Comparison of ENCODE assay signal across 21 cellular contexts in the genomic region with DNA sequence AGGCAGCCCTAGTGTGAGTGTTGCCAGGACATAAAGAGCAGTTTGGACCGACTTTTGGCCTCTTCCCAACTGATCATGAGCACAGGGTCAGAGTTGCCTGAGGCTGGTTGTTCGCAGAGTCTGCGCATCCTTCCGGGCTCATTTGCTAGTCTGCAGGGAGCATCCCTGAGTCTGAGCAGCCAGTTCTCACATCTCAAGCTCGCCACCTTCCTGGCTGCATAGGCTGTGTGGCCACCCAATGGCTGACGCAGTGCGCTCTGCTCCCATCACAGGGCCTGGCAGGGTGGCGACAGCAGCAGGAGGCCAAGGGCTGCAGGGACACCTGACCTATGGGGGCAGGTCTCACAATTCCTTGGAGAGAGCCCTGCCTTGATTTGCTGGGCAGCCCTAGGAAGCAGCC. TPM values are rescaled to one million over a fixed set of nuclear protein-coding genes. Genes with fewer than 3 reads are reported as not detected.
DNase-seq lines count a peak whose midpoint lies in the region; ATAC-seq and TF ChIP-seq lines count a peak whose summit lies in the region.
"Had no signal": no experiment of that assay in that cellular context is flagged by ENCODE, and none has a peak within 500 bp of the region (broad histone marks: within the 10 kb centered on the region; RNA-seq: fewer than 3 reads in every experiment).

No MANE protein-coding gene starts in this region.

- no peaks in the 10 kb centered on the region for H4K20me1 ChIP-seq in neural cell (ENCODE audit: insufficient read depth)

- peak; percentile 29 for TF ChIP-seq CTCF in neural cell (IDR thresholded peaks at IDR 0.05; ENCODE audit: poor library complexity, severe bottlenecking)

- H3K27ac ChIP-seq in caudate nucleus (ENCODE audit: low read depth, low read length) (peak overlapping the region; percentile 72), neural cell (ENCODE audit: low read length) (peak overlapping the region; percentile 98)
- H3K27ac ChIP-seq: BLaER1 treated with 17β-estradiol and CSF1 and Interleukin-3, amounts not matched to agents 10 nM and 100 nM; Peyer's patch; SJSA1 had no signal

- no peak overlapping the region for H2AFZ ChIP-seq in neural cell (ENCODE audit: low read depth, low read length)

- ATAC-seq in HG03045 (IDR thresholded peaks at IDR 0.05; ENCODE audit: unreplicated experiment) = no peak

- TF ChIP-seq EP300 in neural cell (conservative IDR thresholded peaks at IDR 0.05; ENCODE audit: poor library complexity, severe bottlenecking) = no peak

- no peak overlapping the region for H3K4me3 ChIP-seq in H7 (ENCODE audit: insufficient read depth, low read depth, low read length)
- peak overlapping the region; percentile 86 for H3K4me3 ChIP-seq in neural cell (ENCODE audit: low read length)
- H3K4me3 ChIP-seq: BLaER1 treated with 17β-estradiol and CSF1 and Interleukin-3, amounts not matched to agents 10 nM and 100 nM; Peyer's patch; SJSA1 had no signal

- H3K36me3 ChIP-seq in H7 (replicated peaks; ENCODE audit: control insufficient read depth, insufficient read depth, low read length) (no peaks in the 10 kb centered on the region), neural cell (ENCODE audit: insufficient read depth, low read length) (peaks cover 16% of the 10 kb centered on the region)
- H3K36me3 ChIP-seq: BLaER1 treated with 17β-estradiol and CSF1 and Interleukin-3, amounts not matched to agents 10 nM and 100 nM; Peyer's patch; SJSA1 had no signal

- H3K9me2 ChIP-seq in neural cell (ENCODE audit: insufficient read depth, low read length) = no peaks in the 10 kb centered on the region

- peak overlapping the region; percentile 60 for H3K4me2 ChIP-seq in neural cell (ENCODE audit: low read length)
- H3K4me2 ChIP-seq: BLaER1 treated with 17β-estradiol and CSF1 and Interleukin-3, amounts not matched to agents 10 nM and 100 nM had no signal

- H3K9ac ChIP-seq in neural cell (ENCODE audit: low read length) = peak overlapping the region; percentile 99
- H3K9ac ChIP-seq: BLaER1 treated with 17β-estradiol and CSF1 and Interleukin-3, amounts not matched to agents 10 nM and 100 nM had no signal

- no peaks in the 10 kb centered on the region for H3F3A ChIP-seq in neural cell (ENCODE audit: insufficient read depth, low read length, poor library complexity, severe bottlenecking)

- H3K79me2 ChIP-seq in neural cell (replicated peaks; ENCODE audit: insufficient read depth, low read length) = peaks cover 90% of the 10 kb centered on the region

- TF ChIP-seq RAD21 in neural cell (conservative IDR thresholded peaks at IDR 0.05) = peak; percentile 32

- H3K9me3 ChIP-seq in neural cell (ENCODE audit: low read length) = no peaks in the 10 kb centered on the region
- H3K9me3 ChIP-seq: Peyer's patch had no signal

- H3K27me3 ChIP-seq in H7 (ENCODE audit: control insufficient read depth, insufficient read depth, low read length) (peaks cover 41% of the 10 kb centered on the region), neural cell (ENCODE audit: insufficient read depth, low read depth, low read length) (no peaks in the 10 kb centered on the region)

- DNase-seq in H7 (peak; percentile 52), NCI-H2227 (lab: John Stamatoyannopoulos, UW; ENCODE audit: unreplicated experiment) (peak; percentile 50), caudate nucleus (lab: John Stamatoyannopoulos, UW) (peak in 22 of 61 donors; percentile 4 to 70 (median 24))
- DNase-seq in activated CD8-positive, alpha-beta memory T cell treated with anti-CD3 and anti-CD28 coated beads, Interleukin-2, amount 50 U/mL, for 4 hours = no peak
- no peak for DNase-seq in stimulated activated CD4-positive, alpha-beta T cell treated with anti-CD3 and anti-CD28 coated beads, Interleukin-2, amount 100 ng/mL, for 48 hours
- DNase-seq: CD8-positive, alpha-beta memory T cell; DMS53; EL; Karpas-422; NCI-H1436 treated with DMSO at 0.1 percent for 48 hours; NCI-H446; NCI-H526 treated with DMSO at 0.1 percent for 48 hours; NK-92 treated with Interleukin-12 subunit alpha and Interleukin-12 subunit beta, amount 100 ng/mL, for 24 hours; Peyer's patch had no signal

TF ChIP-seq in neural cell, 6 proteins besides CTCF, POLR2A, EP300 and RAD21:
- TF ChIP-seq SMC3 (conservative IDR thresholded peaks at IDR 0.05; ENCODE audit: poor library complexity) (peak; percentile 50), TAF1 (IDR thresholded peaks at IDR 0.05; ENCODE audit: low read depth) (peak; percentile 42), REST (IDR thresholded peaks at IDR 0.05; ENCODE audit: borderline replicate concordance) (no peak)

RNA-seq across cellular contexts. Expression of gene GAD2, which starts 5.0 kb away (rescaled TPM):
- 1.8 and 2.7 TPM in 2 replicates for total RNA-seq in H7 (2014; rRNA removed; shearing (Covaris generic))
- 192 and 200 TPM in 2 replicates for polyA plus RNA-seq in neural cell
- polyA minus RNA-seq in neural cell = 97.1 and 126 TPM in 2 replicates
- total RNA-seq: CD8-positive, alpha-beta memory T cell; H4; MCF 10A; Peyer's patch; SJSA1 had no signal
- polyA plus RNA-seq: CD8-positive, alpha-beta memory T cell; IgD-negative memory B cell had no signal

Comparison
In these comparisons a context has a peak if more than half of its experiments do, and no peak if none do; other contexts are left out.
1. DNase-seq: peak in H7 (single experiment) and NCI-H2227 (single experiment); none in activated CD8-positive, alpha-beta memory T cell treated with anti-CD3 and anti-CD28 coated beads, Interleukin-2, amount 50 U/mL, for 4 hours (single experiment) and stimulated activated CD4-positive, alpha-beta T cell treated with anti-CD3 and anti-CD28 coated beads, Interleukin-2, amount 100 ng/mL, for 48 hours (0 of 2).